Comparison of ENCODE assay signal across 13 cellular contexts in genomic region chr3:182364323-182364722, GRCh38.
DNase-seq lines count a peak whose midpoint lies in the region; ATAC-seq and TF ChIP-seq lines count a peak whose summit lies in the region.
"Had no signal": no experiment of that assay in that cellular context is flagged by ENCODE, and none has a peak within 500 bp of the region (broad histone marks: within the 10 kb centered on the region; RNA-seq: fewer than 3 reads in every experiment).

No MANE protein-coding gene starts in this region.

- no peak for ATAC-seq in left ventricle myocardium superior
- ATAC-seq in GM21825 (IDR thresholded peaks at IDR 0.05; ENCODE audit: unreplicated experiment) = no peak
- ATAC-seq: activated CD8-positive, alpha-beta memory T cell treated with anti-CD3 and anti-CD28 coated beads, Interleukin-2, amount 10 ng/mL, durations not matched to agents 7 days and 5 days; stimulated activated memory B cell treated with anti-CD40 and anti-IgM and Interleukin-4, amounts not matched to agents 10 μg/mL and 1 μg/mL and 100 μg/mL, for 72 hours had no signal

- DNase-seq in NCI-H1092 (lab: John Stamatoyannopoulos, UW) (peak; percentile 16), inferior parietal cortex (ENCODE audit: extremely low spot score) (peak; percentile 66), SJCRH30 (no peak), left ventricle myocardium superior (no peak), DMS79 treated with DMSO at 0.1 percent for 48 hours (lab: John Stamatoyannopoulos, UW) (no peak)
- DNase-seq: activated CD8-positive, alpha-beta memory T cell treated with anti-CD3 and anti-CD28 coated beads, Interleukin-2, amount 10 ng/mL, durations not matched to agents 7 days and 5 days; CD4-positive, alpha-beta T cell; NCI-H526 treated with DMSO at 0.1 percent for 48 hours; T-helper 2 cell had no signal

- no peaks in the 10 kb centered on the region for H3K4me1 ChIP-seq in SJCRH30

- no peak overlapping the region for H3K4me3 ChIP-seq in SJCRH30

- H3K27me3 ChIP-seq in SJCRH30 = no peaks in the 10 kb centered on the region

- H3K36me3 ChIP-seq in SJCRH30 = no peaks in the 10 kb centered on the region

- intact Hi-C loops in left ventricle myocardium superior (cut with micrococcal nuclease) = no loop called here

- TF ChIP-seq CTCF in C4-2B (conservative IDR thresholded peaks at IDR 0.05) (peak; percentile 18), VCaP (conservative IDR thresholded peaks at IDR 0.05) (peak; percentile 17; the same call in 1 of the 2 replicates)

- no peaks in the 10 kb centered on the region for H3K9me3 ChIP-seq in SJCRH30 (replicated peaks)

- H3K27ac ChIP-seq in C4-2B (no peak overlapping the region), VCaP (0 out of 2 replicates have a peak overlapping the region, but pooled peaks have one; percentile 19), SJCRH30 (no peak overlapping the region)

Comparison
In these comparisons a context has a peak if more than half of its experiments do, and no peak if none do; other contexts are left out.
1. DNase-seq: peak in NCI-H1092 (single experiment) and inferior parietal cortex (single experiment); none in SJCRH30 (0 of 2), left ventricle myocardium superior (single experiment) and DMS79 treated with DMSO at 0.1 percent for 48 hours (single experiment).